Comparison of ENCODE assay signal across 11 cellular contexts in genomic region chr19:51420511-51420910, GRCh38. TPM values are rescaled to one million over a fixed set of nuclear protein-coding genes. Genes with fewer than 3 reads are reported as not detected.
"Had no signal": no experiment of that assay in that cellular context is flagged by ENCODE, and none has a peak within 500 bp of the region (broad histone marks: within the 10 kb centered on the region; RNA-seq: fewer than 3 reads in every experiment).

No MANE protein-coding gene starts in this region.

RNA-seq across cellular contexts. Expression of gene SIGLEC10, which starts 3.1 kb away (rescaled TPM):
- total RNA-seq: PC-3, PC-9, RPMI7951, SJCRH30, SJSA1, SK-MEL-5 had no signal

RNA-seq across cellular contexts. Expression of gene C19orf84, which starts 30.1 kb away (rescaled TPM):
- total RNA-seq: OCI-LY7, PC-3, Peyer's patch, Right ventricle myocardium inferior, Right ventricle myocardium superior, RPMI7951, SJCRH30, SJSA1, SK-MEL-5, T-cell had no signal

RNA-seq across cellular contexts. Expression of gene LIM2, which starts 32.7 kb away (rescaled TPM):
- total RNA-seq: OCI-LY7, PC-3, PC-9, Peyer's patch, Right ventricle myocardium inferior, Right ventricle myocardium superior, RPMI7951, SJCRH30, SJSA1, SK-MEL-5, T-cell had no signal

RNA-seq across cellular contexts. Expression of gene SIGLEC8, which starts 37.7 kb away (rescaled TPM):
- total RNA-seq: OCI-LY7, PC-3, PC-9, RPMI7951, SJCRH30, SJSA1, SK-MEL-5, T-cell had no signal

RNA-seq across cellular contexts. Expression of gene NKG7, which starts 48.1 kb away (rescaled TPM):
- total RNA-seq: OCI-LY7, PC-3, PC-9, RPMI7951, SJCRH30, SJSA1, SK-MEL-5 had no signal
